In the genomic region with DNA sequence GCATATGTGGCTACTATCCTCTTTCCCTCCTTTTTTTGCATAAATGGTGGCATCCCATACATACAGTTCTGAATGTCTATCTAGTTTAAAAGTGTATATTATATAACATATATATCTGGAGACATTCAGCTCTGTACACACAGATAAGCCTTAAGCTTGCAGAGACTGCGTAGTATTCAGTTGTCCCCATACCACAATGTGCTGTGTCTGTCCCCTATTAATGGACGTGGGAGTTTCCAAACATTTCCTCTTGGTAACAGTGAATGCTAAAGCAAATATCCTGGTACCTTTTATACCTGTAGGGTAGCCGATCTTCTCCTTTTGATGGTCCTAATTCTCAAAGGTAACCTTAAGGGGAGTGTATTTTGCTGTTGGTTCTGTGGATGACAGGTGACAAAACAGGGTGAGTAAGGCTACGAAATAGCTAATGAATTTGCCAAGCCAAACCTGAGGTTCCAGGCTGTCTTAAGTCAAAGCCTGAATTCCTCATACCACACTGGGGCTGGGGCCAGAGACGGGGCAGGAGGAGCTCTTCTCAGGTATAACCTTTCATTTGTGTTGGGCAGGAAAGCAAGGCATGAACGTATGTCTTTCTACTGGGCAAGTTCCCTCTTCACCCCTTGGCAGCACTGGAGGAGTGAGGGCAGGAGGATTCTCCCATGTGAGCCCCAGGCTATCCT, we compare ENCODE assay signal across 28 cellular contexts. TPM values are rescaled to one million over a fixed set of nuclear protein-coding genes. Genes with fewer than 3 reads are reported as not detected.
"Had no signal": no experiment of that assay in that cellular context is flagged by ENCODE, and none has a peak within 500 bp of the region (broad histone marks: within the 10 kb centered on the region; RNA-seq: fewer than 3 reads in every experiment).

No MANE protein-coding gene starts in this region.

- H3K4me2 ChIP-seq: neural progenitor cell had no signal

- H3K4me1 ChIP-seq: breast epithelium, foreskin keratinocyte, heart left ventricle, neural progenitor cell, suprapubic skin, tibial artery, uterus had no signal

- H3K36me3 ChIP-seq: breast epithelium, heart left ventricle, neural progenitor cell, suprapubic skin, tibial artery, uterus had no signal

- H3K27me3 ChIP-seq: breast epithelium, foreskin keratinocyte, heart left ventricle, neural progenitor cell, suprapubic skin, uterus had no signal

- H3K27ac ChIP-seq: foreskin keratinocyte, heart left ventricle, neural progenitor cell, suprapubic skin, tibial artery, uterus had no signal

- H3K9ac ChIP-seq: neural progenitor cell had no signal

- H3K4me3 ChIP-seq: breast epithelium, heart left ventricle, lung, neural progenitor cell, suprapubic skin, tibial artery, uterus had no signal

- DNase-seq: activated CD4-positive, alpha-beta memory T cell treated with anti-CD3 and anti-CD28 coated beads for 36 hours; activated CD4-positive, alpha-beta T cell treated with anti-CD3 and anti-CD28 coated beads, Interleukin-2, amount 10 ng/mL, durations not matched to agents 24 days and 14 days; activated CD4-positive, CD25-positive, alpha-beta regulatory T cell treated with anti-CD3 and anti-CD28 coated beads, Interleukin-2, amount 50 U/mL, for 72 hours; activated CD8-positive, alpha-beta memory T cell treated with anti-CD3 and anti-CD28 coated beads, Interleukin-2, amount 50 U/mL, for 4 hours; activated gamma-delta T cell treated with Interleukin-2 at 50 U/mL for 16 hours; activated naive CD4-positive, alpha-beta T cell treated with anti-CD3 and anti-CD28 coated beads, Interleukin-2, amount 50 U/mL, for 16 hours; activated T-cell treated with anti-CD3 and anti-CD28 coated beads, Interleukin-2, amount 50 U/mL, for 1 hour; amygdala; central memory CD4-positive, alpha-beta T cell; endodermal cell; erythroblast; foreskin keratinocyte; heart left ventricle; hypothalamus; mesendoderm; natural killer cell; occipital lobe; right cardiac atrium; stimulated activated naive CD4-positive, alpha-beta T cell; T-helper 17 cell; T1000; tibial artery; uterus had no signal

- H2AFZ ChIP-seq: neural progenitor cell had no signal

- ATAC-seq: foreskin keratinocyte, T-helper 17 cell had no signal

- H3K9me3 ChIP-seq: breast epithelium, heart left ventricle, suprapubic skin, tibial artery, uterus had no signal

RNA-seq across cellular contexts. Expression of a gene that starts 7.8 kb away (rescaled TPM):
- total RNA-seq: foreskin keratinocyte had no signal

RNA-seq across cellular contexts. Expression of a gene that starts 26.1 kb away (rescaled TPM):
- total RNA-seq: activated CD4-positive, alpha-beta T cell treated with anti-CD3 and anti-CD28 coated beads, Interleukin-2, amount 10 ng/mL, durations not matched to agents 24 days and 14 days; activated CD8-positive, alpha-beta memory T cell treated with anti-CD3 and anti-CD28 coated beads for 36 hours had no signal
